In the genomic region with DNA sequence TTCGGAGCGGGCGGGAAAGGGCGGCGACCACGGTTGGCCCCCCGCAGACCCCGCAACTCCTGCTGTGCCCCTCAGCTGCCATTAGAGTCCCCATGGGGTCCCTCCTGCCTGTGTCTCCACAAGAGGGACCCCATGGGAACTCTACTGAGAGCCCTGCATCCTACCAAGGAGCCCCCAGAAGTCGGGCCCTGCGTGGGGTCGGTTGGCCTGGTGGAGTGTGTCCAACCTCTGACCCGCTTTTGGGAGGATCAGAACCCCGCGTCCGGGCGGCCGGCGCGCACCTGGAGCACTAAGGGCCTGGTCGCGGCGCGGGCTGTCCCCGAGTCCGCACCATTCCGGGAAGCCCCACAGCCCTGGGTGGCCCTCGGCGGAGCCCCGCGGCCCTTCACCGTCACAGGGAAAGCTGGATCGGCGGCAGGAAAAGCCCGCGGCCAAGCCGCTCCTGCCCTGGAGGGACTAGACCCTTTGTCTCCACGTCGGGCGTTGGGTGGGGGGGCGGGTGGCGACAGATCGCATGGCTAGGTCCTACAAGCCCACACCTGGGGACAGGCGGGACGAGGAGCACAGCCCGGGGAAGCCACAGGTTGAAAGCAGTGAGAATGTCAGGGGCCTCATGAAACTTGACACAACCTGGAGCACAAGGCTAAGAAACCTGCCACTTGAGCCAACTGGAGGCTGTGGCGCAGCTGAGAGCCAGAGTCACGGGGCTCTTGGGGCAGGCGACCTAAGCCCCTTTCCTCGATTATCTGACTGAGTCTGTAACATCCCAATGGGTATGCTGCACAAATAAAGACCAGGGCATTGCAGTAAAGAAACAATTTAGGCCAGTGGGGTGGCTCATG, we compare ENCODE assay signal across 9 cellular contexts. TPM values are rescaled to one million over a fixed set of nuclear protein-coding genes. Genes with fewer than 3 reads are reported as not detected.
DNase-seq lines count a peak whose midpoint lies in the region; ATAC-seq and TF ChIP-seq lines count a peak whose summit lies in the region.
"Had no signal": no experiment of that assay in that cellular context is flagged by ENCODE, and none has a peak within 500 bp of the region (broad histone marks: within the 10 kb centered on the region; RNA-seq: fewer than 3 reads in every experiment).

No MANE protein-coding gene starts in this region.

- H3K4me3 ChIP-seq in breast epithelium (peak overlapping the region; percentile 23 to 70 (median 56)), astrocyte of the spinal cord (ENCODE audit: low read depth, low read length) (peak overlapping the region; percentile 42), lower leg skin (ENCODE audit: low read depth, poor library complexity, severe bottlenecking) (peak overlapping the region; percentile 12), upper lobe of right lung (peak overlapping the region; percentile 49)

- H3K9me3 Mint-ChIP-seq in MCF 10A (ENCODE audit: unreplicated experiment): no peaks in the 10 kb centered on the region

- TF ChIP-seq POLR2A in breast epithelium (IDR thresholded peaks at IDR 0.05) (no peak), lower leg skin (IDR thresholded peaks at IDR 0.05) (no peak)

- no peaks in the 10 kb centered on the region for H3K27me3 Mint-ChIP-seq in MCF 10A (ENCODE audit: insufficient read depth, unreplicated experiment)

- H3K36me3 ChIP-seq in breast epithelium (no peaks in the 10 kb centered on the region), upper lobe of right lung (no peaks in the 10 kb centered on the region)

- no TSS peak for BruUV-seq in MCF 10A (replicated peaks; lab: Mats Ljungman, UMichigan)

- H3K27me3 ChIP-seq in breast epithelium (peaks cover 0 to 19% of the 10 kb centered on the region in 2 donors), upper lobe of right lung (peaks cover 42% of the 10 kb centered on the region)

- H3K36me3 Mint-ChIP-seq in MCF 10A (ENCODE audit: insufficient read depth, unreplicated experiment): no peaks in the 10 kb centered on the region

- H3K27ac Mint-ChIP-seq in MCF 10A (ENCODE audit: low read depth, unreplicated experiment): no peak overlapping the region

- POLR2A ChIA-PET in MCF 10A (lab: Yijun Ruan, JAX): interaction anchor here (0.7 kb wide), 1 partner anchor 9 kb away, joined by 3 read pairs; no protein-coding TSS in a partner anchor

- WGBS in lower leg skin, 2 donors: 16 to 26% methylated on average over 37 to 42 of the region's 49 CpGs

- ATAC-seq in upper lobe of right lung (peak; percentile 12), GM21737 (IDR thresholded peaks at IDR 0.05; ENCODE audit: unreplicated experiment) (no peak)

- CTCF ChIA-PET in MCF 10A (lab: Yijun Ruan, JAX): no interaction called here

- in situ Hi-C loops in astrocyte of the spinal cord (cut with HindIII; ENCODE audit: low sequenced_read_pairs): no loop called here

- no peaks in the 10 kb centered on the region for H3K9me3 ChIP-seq in breast epithelium
- H3K9me3 ChIP-seq in upper lobe of right lung: no peaks in the 10 kb centered on the region

- intact Hi-C loops in breast epithelium (cut with DNase I; ENCODE audit: low total_unique reads) (loop anchor here (5.0 kb wide), 1 partner anchor 1251 kb away; no protein-coding TSS in a partner anchor), MCF 10A (cut with micrococcal nuclease) (no loop called here), lower leg skin (cut with DNase I; ENCODE audit: low total_unique reads) (no loop called here), upper lobe of right lung (cut with DNase I) (no loop called here)

- no peak overlapping the region for H3K4me3 Mint-ChIP-seq in MCF 10A (ENCODE audit: unreplicated experiment)

- H3K4me1 Mint-ChIP-seq in MCF 10A (ENCODE audit: insufficient read depth, unreplicated experiment): no peaks in the 10 kb centered on the region

- TF ChIP-seq CTCF in breast epithelium (IDR thresholded peaks at IDR 0.05) (no peak), MCF 10A (IDR thresholded peaks at IDR 0.05; ENCODE audit: unreplicated experiment) (no peak), astrocyte of the spinal cord (IDR thresholded peaks at IDR 0.05; ENCODE audit: low read depth, low read length) (no peak), lower leg skin (IDR thresholded peaks at IDR 0.05) (no peak), upper lobe of right lung (IDR thresholded peaks at IDR 0.05) (no peak)

- H3K4me1 ChIP-seq in breast epithelium: no peaks in the 10 kb centered on the region
- peaks cover 5% of the 10 kb centered on the region for H3K4me1 ChIP-seq in upper lobe of right lung

- no peak overlapping the region for H3K27ac ChIP-seq in breast epithelium
- no peak overlapping the region for H3K27ac ChIP-seq in upper lobe of right lung

- DNase-seq in breast epithelium (ENCODE audit: low spot score in 2 of 2) (no peak), MCF 10A (ENCODE audit: unreplicated experiment) (no peak), astrocyte of the spinal cord (ENCODE audit: low read depth, low spot score) (no peak), lower leg skin (ENCODE audit: low spot score in 2 of 2) (no peak), upper lobe of right lung (no peak), kidney glomerular epithelial cell (lab: John Stamatoyannopoulos, UW) (no peak), SW 1271 (lab: John Stamatoyannopoulos, UW) (no peak)

RNA-seq across cellular contexts. Expression of a gene that starts 11.2 kb away (rescaled TPM):
- total RNA-seq in breast epithelium: 10 to 100 TPM; 50.6 to 64.2 (median 61.5) TPM
- total RNA-seq in MCF 10A (2022): 65.1 and 85.4 TPM in 2 replicates
- 100 to 1,000 TPM in 2 of 4 donors, 10 to 100 TPM in 2; 67.3 to 173 (median 106) TPM for total RNA-seq in lower leg skin
- total RNA-seq in upper lobe of right lung: 75.9 TPM

RNA-seq across cellular contexts. Expression of a gene that starts 17.3 kb away (rescaled TPM):
- 10 to 100 TPM; 51.2 to 82.3 (median 71.1) TPM for total RNA-seq in breast epithelium
- 203 and 227 TPM in 2 replicates for total RNA-seq in MCF 10A (2022)
- 100 to 1,000 TPM; 113 to 140 (median 122) TPM for total RNA-seq in lower leg skin
- 56.3 TPM for total RNA-seq in upper lobe of right lung

RNA-seq across cellular contexts. Expression of a gene that starts 32.4 kb away (rescaled TPM):
- total RNA-seq in breast epithelium (1 to 10 TPM in 2 of 3 donors, under 1 TPM in 1; 0.80 to 3.4 (median 1.6) TPM), MCF 10A (2022) (2.2 and 5.0 TPM in 2 replicates), lower leg skin (under 1 TPM in 3 of 4 donors, not detected in 1; 0.23 to 0.37 (median 0.34) TPM), upper lobe of right lung (not detected)
- total RNA-seq: LHCN-M2 had no signal
